Comparison of ENCODE assay signal across 20 cellular contexts in genomic region chr9:19935422-19935821, GRCh38.
DNase-seq lines count a peak whose midpoint lies in the region; ATAC-seq, FAIRE-seq and TF ChIP-seq lines count a peak whose summit lies in the region.
"Had no signal": no experiment of that assay in that cellular context is flagged by ENCODE, and none has a peak within 500 bp of the region (broad histone marks: within the 10 kb centered on the region; RNA-seq: fewer than 3 reads in every experiment).

No MANE protein-coding gene starts in this region.

- H3K9me3 ChIP-seq in H1 (ENCODE audit: insufficient read depth in 2 of 2, low read depth in 1 of 2, low read length in 1 of 2) (no peaks in the 10 kb centered on the region), skeletal muscle satellite cell (replicated peaks; ENCODE audit: low read length) (no peaks in the 10 kb centered on the region), small intestine (ENCODE audit: control insufficient read depth, low read depth) (no peaks in the 10 kb centered on the region)
- H3K9me3 ChIP-seq in CD8-positive, alpha-beta T cell (ENCODE audit: low read length): no peaks in the 10 kb centered on the region

- peaks cover 20% of the 10 kb centered on the region; the same call in 1 of the 2 replicates for H3K27me3 ChIP-seq in GM23338 (ENCODE audit: insufficient read depth)
- peaks cover 0 to 2% (median 0%) of the 10 kb centered on the region in 4 experiments; a peak in 2 of 7 replicates for H3K27me3 ChIP-seq in H1 (replicated peaks in 1 of 4; ENCODE audit: control insufficient read depth in 3 of 4, extremely low read depth in 1 of 4, insufficient read depth in 3 of 4, low read length in 3 of 4)
- no peaks in the 10 kb centered on the region for H3K27me3 ChIP-seq in skeletal muscle satellite cell (ENCODE audit: control insufficient read depth, insufficient read depth, low read length)
- peaks cover 3% of the 10 kb centered on the region for H3K27me3 ChIP-seq in CD8-positive, alpha-beta T cell (ENCODE audit: insufficient read depth, low read length)
- H3K27me3 ChIP-seq in small intestine (ENCODE audit: control insufficient read depth in 2 of 2, insufficient read depth in 2 of 2, low read length in 2 of 2): peaks cover 0 to 3% of the 10 kb centered on the region in 2 donors

- peak overlapping the region; percentile 80; the same call in 1 of the 3 replicates for H3K4me3 Mint-ChIP-seq in GM23338
- no peak overlapping the region for H3K4me3 Mint-ChIP-seq in CD8-positive, alpha-beta T cell
- H3K4me3 Mint-ChIP-seq: B cell had no signal

- peaks cover 12% of the 10 kb centered on the region for H3K27me3 Mint-ChIP-seq in GM23338 (ENCODE audit: insufficient read depth, low read depth, poor library complexity)
- peaks cover 10% of the 10 kb centered on the region for H3K27me3 Mint-ChIP-seq in CD8-positive, alpha-beta T cell (ENCODE audit: low read depth)

- H3K4me3 ChIP-seq in GM23338: peak overlapping the region; percentile 58
- H3K4me3 ChIP-seq in H1 (ENCODE audit: extremely low read depth in 1 of 4, insufficient read depth in 2 of 4, low read depth in 3 of 4, low read length in 4 of 4): no peak overlapping the region
- no peak overlapping the region for H3K4me3 ChIP-seq in skeletal muscle satellite cell (ENCODE audit: low read length)
- no peak overlapping the region for H3K4me3 ChIP-seq in CD8-positive, alpha-beta T cell (ENCODE audit: low read depth, low read length)
- H3K4me3 ChIP-seq in small intestine (ENCODE audit: low read depth in 1 of 2, low read length in 2 of 2): no peak overlapping the region

- peak overlapping the region; percentile 54; the same call in 1 of the 2 replicates for H2BK15ac ChIP-seq in H1 (ENCODE audit: low read length)

- H3K36me3 Mint-ChIP-seq in GM23338 (ENCODE audit: low read depth): no peaks in the 10 kb centered on the region
- no peaks in the 10 kb centered on the region for H3K36me3 Mint-ChIP-seq in CD8-positive, alpha-beta T cell
- H3K36me3 Mint-ChIP-seq: CD4-positive, CD25-positive, alpha-beta regulatory T cell had no signal

- CTCF ChIA-PET in H1 (lab: Charles Lee; ENCODE audit: partially characterized antibody): interaction anchor here (0.7 to 2.7 kb wide), 5 partner anchors 8 to 1006 kb away, joined by 3 to 20 read pairs (median 3); no protein-coding TSS in a partner anchor
- CTCF ChIA-PET in CD8-positive, alpha-beta T cell (lab: Charles Lee): interaction anchor here (1.1 to 1.4 kb wide), 2 partner anchors 10 to 1006 kb away, joined by 4 to 5 read pairs; no protein-coding TSS in a partner anchor

- no peak overlapping the region for H2BK120ac ChIP-seq in H1 (replicated peaks; ENCODE audit: low read depth, low read length)

- 0 out of 2 replicates have a peak overlapping the region, but pooled peaks have one; percentile 12 for H2BK12ac ChIP-seq in H1 (ENCODE audit: low read depth, low read length)

- no peak overlapping the region for H2BK5ac ChIP-seq in H1 (ENCODE audit: low read depth, low read length)

- H3K9me3 Mint-ChIP-seq in GM23338: no peaks in the 10 kb centered on the region; the same call in 2 of the 3 replicates
- H3K9me3 Mint-ChIP-seq in CD8-positive, alpha-beta T cell: no peaks in the 10 kb centered on the region
- H3K9me3 Mint-ChIP-seq: CD4-positive, CD25-positive, alpha-beta regulatory T cell had no signal

- H3K79me2 ChIP-seq in GM23338 (replicated peaks; ENCODE audit: insufficient read depth) (no peaks in the 10 kb centered on the region), H1 (ENCODE audit: control insufficient read depth in 1 of 2, insufficient read depth in 2 of 2, low read length in 2 of 2) (no peaks in the 10 kb centered on the region)

- no peak for TF ChIP-seq EP300 in H1 (IDR thresholded peaks at IDR 0.05; ENCODE audit: borderline replicate concordance in 1 of 2, low read depth in 2 of 2, low read length in 2 of 2)

- H3K18ac ChIP-seq in H1 (ENCODE audit: extremely low read depth, low read length): no peak overlapping the region; the same call in 1 of the 2 replicates

- H3K4me1 ChIP-seq in GM23338 (ENCODE audit: insufficient read depth) (no peaks in the 10 kb centered on the region; the same call in 1 of the 2 replicates), H1 (replicated peaks in 1 of 4; ENCODE audit: control insufficient read depth in 3 of 4, insufficient read depth in 4 of 4, low read length in 3 of 4) (peaks cover 0 to 7% (median 0%) of the 10 kb centered on the region in 4 experiments; a peak in 3 of 7 replicates), skeletal muscle satellite cell (ENCODE audit: control insufficient read depth, insufficient read depth, low read length) (peaks cover 6% of the 10 kb centered on the region), small intestine (ENCODE audit: control insufficient read depth in 2 of 2, insufficient read depth in 1 of 2, low read depth in 1 of 2, low read length in 1 of 2) (no peaks in the 10 kb centered on the region)
- H3K4me1 ChIP-seq in CD8-positive, alpha-beta T cell (ENCODE audit: insufficient read depth, low read length): no peaks in the 10 kb centered on the region

- H3K9ac ChIP-seq in H1 (replicated peaks in 1 of 4; ENCODE audit: extremely low read depth in 1 of 4, low read depth in 3 of 4, low read length in 3 of 4): no peak overlapping the region
- H3K9ac ChIP-seq in skeletal muscle satellite cell (ENCODE audit: low read depth, low read length): no peak overlapping the region

- FAIRE-seq in H1 (lab: Jason Lieb, UNC): peak; percentile 48
- FAIRE-seq in small intestine (lab: Jason Lieb, UNC): no peak
- FAIRE-seq: H54 had no signal

- ATAC-seq in GM23338: peak; percentile 52
- ATAC-seq in CD8-positive, alpha-beta T cell: no peak
- ATAC-seq: SK-N-SH treated with all-trans-retinoic acid at 6 μM for 48 hours had no signal

- intact Hi-C loops in CD8-positive, alpha-beta T cell (cut with DNase I, micrococcal nuclease): no loop called here

- 0 out of 2 replicates have a peak, but pooled peaks cover 3% of the 10 kb centered on the region for H3F3A ChIP-seq in GM23338 (replicated peaks; ENCODE audit: low read depth)

- no peak overlapping the region for H3K27ac ChIP-seq in GM23338 (ENCODE audit: low read depth)
- H3K27ac ChIP-seq in H1 (ENCODE audit: low read depth, low read length): no peak overlapping the region
- no peak overlapping the region for H3K27ac ChIP-seq in CD8-positive, alpha-beta T cell (ENCODE audit: low read depth, low read length)
- no peak overlapping the region for H3K27ac ChIP-seq in small intestine (ENCODE audit: low read depth in 1 of 2, low read length in 1 of 2)

- peak overlapping the region; percentile 57; the same call in 1 of the 2 replicates for H2BK20ac ChIP-seq in H1 (ENCODE audit: low read length)

- H4K8ac ChIP-seq in H1 (ENCODE audit: extremely low read depth, insufficient read depth, low read length): no peak overlapping the region

- H3K36me3 ChIP-seq in GM23338 (ENCODE audit: insufficient read depth) (no peaks in the 10 kb centered on the region), H1 (ENCODE audit: control insufficient read depth in 2 of 4, insufficient read depth in 4 of 4, low read length in 3 of 4) (no peaks in the 10 kb centered on the region), skeletal muscle satellite cell (ENCODE audit: insufficient read depth, low read length) (no peaks in the 10 kb centered on the region), small intestine (ENCODE audit: control insufficient read depth in 2 of 2, insufficient read depth in 2 of 2, low read length in 2 of 2) (no peaks in the 10 kb centered on the region)
- no peaks in the 10 kb centered on the region for H3K36me3 ChIP-seq in CD8-positive, alpha-beta T cell (ENCODE audit: insufficient read depth, low read length)

- 64% methylated on average over 4 of the region's 4 CpGs; no CpG with 5 or more reads in 1 of the 2 experiments for WGBS in H1 (ENCODE audit: extremely low coverage in 1 of 2, insufficient coverage in 1 of 2, insufficient read length in 1 of 2, insufficient replicate concordance in 2 of 2, low coverage in 1 of 2, low lambda C conversion rate in 2 of 2, missing lambda C conversion rate in 1 of 2), 2 experiments
- 73 to 88% (median 80%) methylated on average over 4 of the region's 4 CpGs for WGBS in small intestine, 3 donors

- H2AK5ac ChIP-seq in H1 (ENCODE audit: low read depth, low read length): no peak overlapping the region

- no peak for TF ChIP-seq RAD21 in H1 (IDR thresholded peaks at IDR 0.05 in 1 of 2, conservative IDR thresholded peaks at IDR 0.05 in 1 of 2; ENCODE audit: low read depth in 2 of 2, low read length in 2 of 2)

- no peaks in the 10 kb centered on the region for H3K23me2 ChIP-seq in H1 (ENCODE audit: low read depth, low read length)

- H4K20me1 ChIP-seq in GM23338 (replicated peaks; ENCODE audit: insufficient read depth): no peaks in the 10 kb centered on the region
- H4K20me1 ChIP-seq in H1 (replicated peaks in 1 of 2; ENCODE audit: control insufficient read depth in 1 of 2, insufficient read depth in 2 of 2, low read length in 2 of 2): no peaks in the 10 kb centered on the region

- H3K9me2 ChIP-seq in GM23338 (ENCODE audit: insufficient read depth): no peaks in the 10 kb centered on the region

- H3K56ac ChIP-seq in H1 (replicated peaks; ENCODE audit: insufficient read length, low read depth, low read length): no peak overlapping the region

- H3K79me1 ChIP-seq in H1 (ENCODE audit: low read depth, low read length): no peaks in the 10 kb centered on the region

- H3K4me2 ChIP-seq in GM23338 (peak overlapping the region; percentile 83), H1 (ENCODE audit: insufficient read depth in 1 of 2, low read depth in 2 of 2, low read length in 2 of 2) (peak overlapping the region in 1 of 2 experiments; percentile 83; a peak in 1 of 4 replicates), skeletal muscle satellite cell (ENCODE audit: low read length) (peak overlapping the region; percentile 98)

- H2AFZ ChIP-seq in GM23338: no peak overlapping the region
- no peak overlapping the region for H2AFZ ChIP-seq in H1 (ENCODE audit: low read length)

- H3K4ac ChIP-seq in H1 (replicated peaks; ENCODE audit: insufficient read length, low read depth, low read length): no peak overlapping the region

- no peak overlapping the region for H3K27ac Mint-ChIP-seq in GM23338
- H3K27ac Mint-ChIP-seq in CD8-positive, alpha-beta T cell: no peak overlapping the region
- H3K27ac Mint-ChIP-seq: B cell; CD4-positive, CD25-positive, alpha-beta regulatory T cell had no signal

- H4K91ac ChIP-seq in H1 (replicated peaks; ENCODE audit: insufficient read length, low read length): no peak overlapping the region

- peaks cover 15% of the 10 kb centered on the region for H3K4me1 Mint-ChIP-seq in GM23338
- H3K4me1 Mint-ChIP-seq in CD8-positive, alpha-beta T cell (ENCODE audit: low read depth): peaks cover 9% of the 10 kb centered on the region

- DNase-seq in GM23338 (ENCODE audit: low spot score): no peak
- peak; percentile 56 for DNase-seq in NCI-H345 (lab: John Stamatoyannopoulos, UW)
- DNase-seq in H1 (ENCODE audit: low read depth in 1 of 2, low spot score in 2 of 2): no peak
- no peak for DNase-seq in CD8-positive, alpha-beta T cell
- DNase-seq in nucleus accumbens (lab: John Stamatoyannopoulos, UW): no peak
- DNase-seq in small intestine: no peak
- DNase-seq: CD4-positive, CD25-positive, alpha-beta regulatory T cell; DMS79 treated with DMSO at 0.1 percent for 48 hours; MM.1S; NCI-H1092 treated with DMSO at 0.1 percent for 48 hours; NCI-H1694 treated with DMSO at 0.1 percent for 48 hours; NCI-H2171 treated with DMSO at 0.1 percent for 48 hours; NCI-H510A; OCI-M1; SHP77 treated with DMSO at 0.1 percent for 48 hours; T-helper 1 cell had no signal

- TF ChIP-seq CTCF in GM23338 (conservative IDR thresholded peaks at IDR 0.05; ENCODE audit: low read depth in 2 of 2): no peak
- no peak for TF ChIP-seq CTCF in H1 (IDR thresholded peaks at IDR 0.05; ENCODE audit: control extremely low read depth in 1 of 3, insufficient read depth in 1 of 3, low read depth in 1 of 3, low read length in 3 of 3)
- TF ChIP-seq CTCF in CD8-positive, alpha-beta T cell (IDR thresholded peaks at IDR 0.05): no peak

- no peak overlapping the region for H3K23ac ChIP-seq in H1 (ENCODE audit: insufficient read length)

- H4K5ac ChIP-seq in H1 (ENCODE audit: insufficient read length, low read depth, low read length): no peak overlapping the region

- POLR2A ChIA-PET in H1 (lab: Charles Lee; ENCODE audit: partially characterized antibody): interaction anchor here (1.2 to 1.4 kb wide), 2 partner anchors 11 to 45 kb away, joined by 4 read pairs; no protein-coding TSS in a partner anchor
- POLR2A ChIA-PET in CD8-positive, alpha-beta T cell (lab: Charles Lee): no interaction called here

- H3K14ac ChIP-seq in H1 (ENCODE audit: insufficient read length): no peak overlapping the region

- TF ChIP-seq POLR2A in H1 (IDR thresholded peaks at IDR 0.05; ENCODE audit: control extremely low read depth in 1 of 2, low read depth in 2 of 2, low read length in 2 of 2): no peak
